Comparison of ENCODE assay signal across 8 cellular contexts in genomic region chr15:92880796-92881569, GRCh38. TPM values are rescaled to one million over a fixed set of nuclear protein-coding genes. Genes with fewer than 3 reads are reported as not detected.
DNase-seq lines count a peak whose midpoint lies in the region; ATAC-seq lines count a peak whose summit lies in the region.

No MANE protein-coding gene starts in this region.

- no peak for ATAC-seq in stimulated activated memory B cell treated with anti-CD40 and anti-IgM and Interleukin-4, amounts not matched to agents 10 μg/mL and 1 μg/mL and 100 μg/mL, for 72 hours
- no peak for ATAC-seq in activated CD4-positive, CD25-positive, alpha-beta regulatory T cell treated with anti-CD3 and anti-CD28 coated beads, Interleukin-2, amount 50 U/mL, for 24 hours

- CTCF ChIA-PET in activated CD4-positive, alpha-beta memory T cell treated with anti-CD3 and anti-CD28 coated beads for 36 hours (lab: Charles Lee): interaction anchor here (0.7 to 8.5 kb wide), 8 partner anchors 15 to 165 kb away, joined by 3 to 79 read pairs (median 6); no protein-coding TSS in a partner anchor

- H3K4me3 Mint-ChIP-seq in activated CD4-positive, alpha-beta memory T cell treated with anti-CD3 and anti-CD28 coated beads for 36 hours: peak overlapping the region; percentile 96
- H3K4me3 Mint-ChIP-seq in stimulated activated memory B cell treated with anti-CD40 and anti-IgM and Interleukin-4, amounts not matched to agents 10 μg/mL and 1 μg/mL and 100 μg/mL, for 72 hours: peak overlapping the region; percentile 86

- POLR2A ChIA-PET in activated CD4-positive, alpha-beta memory T cell treated with anti-CD3 and anti-CD28 coated beads for 36 hours (lab: Charles Lee): interaction anchor here (0.5 to 18.2 kb wide), 9 partner anchors 12 to 71 kb away, joined by 3 to 733 read pairs (median 72); partner anchors contain the start of gene CHD2

- H3K9ac ChIP-seq in iPS-18a (ENCODE audit: low read length): peak overlapping the region; percentile 76

- H3K27me3 ChIP-seq in iPS-18a (ENCODE audit: control insufficient read depth, insufficient read depth, low read length): no peaks in the 10 kb centered on the region

- DNase-seq in KBM-7 (peak; percentile 50), occipital lobe (lab: John Stamatoyannopoulos, UW) (no peak), NCI-H2081 (lab: John Stamatoyannopoulos, UW) (no peak), midbrain (lab: John Stamatoyannopoulos, UW) (no peak)
- DNase-seq in activated CD4-positive, alpha-beta memory T cell treated with anti-CD3 and anti-CD28 coated beads for 36 hours: no peak

- peaks cover 6% of the 10 kb centered on the region for H3K36me3 ChIP-seq in iPS-18a (ENCODE audit: control insufficient read depth, low read depth, low read length)

- no peaks in the 10 kb centered on the region for H3K9me3 Mint-ChIP-seq in activated CD4-positive, alpha-beta memory T cell treated with anti-CD3 and anti-CD28 coated beads for 36 hours
- no peaks in the 10 kb centered on the region for H3K9me3 Mint-ChIP-seq in stimulated activated memory B cell treated with anti-CD40 and anti-IgM and Interleukin-4, amounts not matched to agents 10 μg/mL and 1 μg/mL and 100 μg/mL, for 72 hours

- no peaks in the 10 kb centered on the region for H3K27me3 Mint-ChIP-seq in activated CD4-positive, alpha-beta memory T cell treated with anti-CD3 and anti-CD28 coated beads for 36 hours
- no peaks in the 10 kb centered on the region for H3K27me3 Mint-ChIP-seq in stimulated activated memory B cell treated with anti-CD40 and anti-IgM and Interleukin-4, amounts not matched to agents 10 μg/mL and 1 μg/mL and 100 μg/mL, for 72 hours

- peak overlapping the region; percentile 50 for H3K4me3 ChIP-seq in iPS-18a (ENCODE audit: low read length)

- peak overlapping the region; percentile 94 for H3K27ac ChIP-seq in iPS-18a (ENCODE audit: low read length)

- H3K4me1 ChIP-seq in iPS-18a (ENCODE audit: control insufficient read depth, low read depth, low read length): peaks cover 31% of the 10 kb centered on the region

- intact Hi-C loops in activated CD4-positive, alpha-beta memory T cell treated with anti-CD3 and anti-CD28 coated beads for 36 hours (cut with micrococcal nuclease): no loop called here

- in situ Hi-C loops in KBM-7 (cut with MboI; ENCODE audit: low pct_unique_long_range_greater_than_20kb, low sequenced_read_pairs): no loop called here

- peaks cover 34% of the 10 kb centered on the region for H3K4me1 Mint-ChIP-seq in activated CD4-positive, alpha-beta memory T cell treated with anti-CD3 and anti-CD28 coated beads for 36 hours (ENCODE audit: low read depth)
- H3K4me1 Mint-ChIP-seq in stimulated activated memory B cell treated with anti-CD40 and anti-IgM and Interleukin-4, amounts not matched to agents 10 μg/mL and 1 μg/mL and 100 μg/mL, for 72 hours: peaks cover 22% of the 10 kb centered on the region

- peaks cover 27% of the 10 kb centered on the region for H3K36me3 Mint-ChIP-seq in activated CD4-positive, alpha-beta memory T cell treated with anti-CD3 and anti-CD28 coated beads for 36 hours
- peaks cover 22% of the 10 kb centered on the region for H3K36me3 Mint-ChIP-seq in stimulated activated memory B cell treated with anti-CD40 and anti-IgM and Interleukin-4, amounts not matched to agents 10 μg/mL and 1 μg/mL and 100 μg/mL, for 72 hours

- peak overlapping the region; percentile 97 for H3K27ac Mint-ChIP-seq in activated CD4-positive, alpha-beta memory T cell treated with anti-CD3 and anti-CD28 coated beads for 36 hours
- peak overlapping the region; percentile 98 for H3K27ac Mint-ChIP-seq in stimulated activated memory B cell treated with anti-CD40 and anti-IgM and Interleukin-4, amounts not matched to agents 10 μg/mL and 1 μg/mL and 100 μg/mL, for 72 hours

- H3K9me3 ChIP-seq in iPS-18a (ENCODE audit: control insufficient read depth, low read depth, low read length): no peaks in the 10 kb centered on the region

RNA-seq across cellular contexts. Expression of gene CHD2, which starts 19.1 kb away (rescaled TPM):
- total RNA-seq in activated CD4-positive, alpha-beta memory T cell treated with anti-CD3 and anti-CD28 coated beads for 36 hours: 100 to 1,000 TPM; 113 to 121 TPM
- 165 TPM for total RNA-seq in occipital lobe
